ENCODE assay signal across 1 cellular context in genomic region chr19:6691342-6691741, GRCh38.
A peak's percentile ranks its signal among the peaks of the same experiment; 100 is the strongest.
TF ChIP-seq lines count a peak whose summit lies in the region.

No MANE protein-coding gene starts in this region.

TF ChIP-seq in HepG2, 621 proteins besides CTCF, POLR2A, EP300 and RAD21:
- TF ChIP-seq ZNF674 (CRISPR knock-in tag; IDR thresholded peaks at IDR 0.05; ENCODE audit: low read depth): no peak
- TF ChIP-seq RBM22 (optimal IDR thresholded peaks at IDR 0.05; ENCODE audit: low read length): peak; percentile 75
